8 cellular contexts compared by ENCODE assay signal in genomic region chr21:8428668-8429482, GRCh38.
A peak's percentile ranks its signal among the peaks of the same experiment; 100 is the strongest.
DNase-seq lines count a peak whose midpoint lies in the region; ATAC-seq and TF ChIP-seq lines count a peak whose summit lies in the region.
"Not testable (repeated sequence)": the region's sequence is repeated elsewhere in the genome, so short reads cannot be mapped to it uniquely, and the experiment has no call there.

No MANE protein-coding gene starts in this region.

- not testable (repeated sequence) for DNase-seq in CD8-positive, alpha-beta T cell; T-cell; omental fat pad (ENCODE audit: low spot score)

- not testable (repeated sequence) for TF ChIP-seq EP300 in gastroesophageal sphincter (IDR thresholded peaks at IDR 0.05)

- H3K27me3 ChIP-seq in CD8-positive, alpha-beta T cell (ENCODE audit: insufficient read depth, low read length); gastroesophageal sphincter: not testable (repeated sequence)

- CTCF ChIA-PET in CD8-positive, alpha-beta T cell (lab: Charles Lee); T-cell (lab: Charles Lee): not testable (repeated sequence)

- H3K36me3 Mint-ChIP-seq in CD8-positive, alpha-beta T cell; T-cell: not testable (repeated sequence)

- intact Hi-C loops in CD8-positive, alpha-beta T cell (cut with DNase I, micrococcal nuclease), result not testable (repeated sequence)

- not testable (repeated sequence) for H3K27ac Mint-ChIP-seq in CD8-positive, alpha-beta T cell; T-cell

- no CpG with 5 or more reads among the region's 44 CpGs for WGBS in gastroesophageal sphincter (ENCODE audit: low coverage in 1 of 2), 2 donors

- POLR2A ChIA-PET in CD8-positive, alpha-beta T cell (lab: Charles Lee); T-cell (lab: Charles Lee): not testable (repeated sequence)

- not testable (repeated sequence) for H3K4me3 ChIP-seq in CD8-positive, alpha-beta T cell (ENCODE audit: low read depth, low read length); gastroesophageal sphincter

- H3K9me3 ChIP-seq in CD8-positive, alpha-beta T cell (ENCODE audit: low read length); gastroesophageal sphincter: not testable (repeated sequence)

- not testable (repeated sequence) for H3K4me1 ChIP-seq in CD8-positive, alpha-beta T cell (ENCODE audit: insufficient read depth, low read length); gastroesophageal sphincter

- not testable (repeated sequence) for H3K36me3 ChIP-seq in CD8-positive, alpha-beta T cell (ENCODE audit: insufficient read depth, low read length); gastroesophageal sphincter

- H3K4me1 Mint-ChIP-seq in CD8-positive, alpha-beta T cell (ENCODE audit: low read depth); T-cell: not testable (repeated sequence)

- not testable (repeated sequence) for H3K9me3 Mint-ChIP-seq in CD8-positive, alpha-beta T cell; T-cell

- H3K27ac ChIP-seq in CD8-positive, alpha-beta T cell (ENCODE audit: low read depth, low read length); gastroesophageal sphincter: not testable (repeated sequence)

- not testable (repeated sequence) for TF ChIP-seq POLR2A in gastroesophageal sphincter (IDR thresholded peaks at IDR 0.05)

- H3K4me3 Mint-ChIP-seq in CD8-positive, alpha-beta T cell; T-cell: not testable (repeated sequence)

- ATAC-seq in CD8-positive, alpha-beta T cell, result peak; percentile 50
- ATAC-seq in GM19043 (IDR thresholded peaks at IDR 0.05; ENCODE audit: low read depth, unreplicated experiment) (peak; percentile 69), GM21529 (IDR thresholded peaks at IDR 0.05; ENCODE audit: unreplicated experiment) (peak; percentile 70), HG02884 (IDR thresholded peaks at IDR 0.05; ENCODE audit: unreplicated experiment) (peak; percentile 55), HG03280 (IDR thresholded peaks at IDR 0.05; ENCODE audit: unreplicated experiment) (peak; percentile 70), T-cell (replicated peaks in 1 of 4) (peak; percentile 68 to 78 (median 72)), gastroesophageal sphincter (peak; percentile 80), omental fat pad (ENCODE audit: low FRiP score) (peak; percentile 91)

- not testable (repeated sequence) for TF ChIP-seq CTCF in CD8-positive, alpha-beta T cell (IDR thresholded peaks at IDR 0.05); gastroesophageal sphincter (IDR thresholded peaks at IDR 0.05); omental fat pad (IDR thresholded peaks at IDR 0.05)

- not testable (repeated sequence) for H3K27me3 Mint-ChIP-seq in CD8-positive, alpha-beta T cell (ENCODE audit: low read depth); T-cell
